Comparison of ENCODE assay signal across 2 cellular contexts in the genomic region with DNA sequence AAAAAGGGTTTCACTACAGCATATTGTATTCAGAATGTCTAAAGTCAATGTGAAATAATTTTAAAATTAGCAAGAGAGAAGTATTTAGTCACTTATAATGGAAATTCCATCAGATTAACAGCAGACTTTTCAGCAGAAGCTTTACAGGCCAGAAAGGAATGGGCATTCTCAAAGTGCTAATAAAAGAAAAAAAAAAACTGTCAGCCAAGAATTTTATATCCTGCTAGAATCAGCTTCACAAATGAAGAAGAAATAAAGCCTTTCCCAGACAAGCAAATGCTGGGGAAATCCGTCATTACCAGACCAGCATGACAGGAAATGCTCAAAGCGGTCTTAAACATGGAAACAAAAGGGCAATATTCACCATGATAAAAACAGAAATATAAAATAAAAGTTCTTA.
A peak's percentile ranks its signal among the peaks of the same experiment; 100 is the strongest.
TF ChIP-seq lines count a peak whose summit lies in the region.

No MANE protein-coding gene starts in this region.

TF ChIP-seq in HepG2, 621 proteins besides CTCF, POLR2A, EP300 and RAD21:
- TF ChIP-seq NFATC3 (CRISPR knock-in tag; IDR thresholded peaks at IDR 0.05) = no peak
- TF ChIP-seq, protein P1, sequence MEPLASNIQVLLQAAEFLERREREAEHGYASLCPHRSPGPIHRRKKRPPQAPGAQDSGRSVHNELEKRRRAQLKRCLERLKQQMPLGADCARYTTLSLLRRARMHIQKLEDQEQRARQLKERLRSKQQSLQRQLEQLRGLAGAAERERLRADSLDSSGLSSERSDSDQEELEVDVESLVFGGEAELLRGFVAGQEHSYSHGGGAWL (CRISPR knock-in tag; IDR thresholded peaks at IDR 0.05) = no peak
- TF ChIP-seq ZNF317 (CRISPR knock-in tag; IDR thresholded peaks at IDR 0.05) = 0 out of 2 replicates have a peak, but pooled peaks have one; percentile 69
- TF ChIP-seq ZNF335 (CRISPR knock-in tag; IDR thresholded peaks at IDR 0.05) = no peak

TF ChIP-seq in GM12878, 131 proteins besides CTCF, POLR2A, EP300 and RAD21:
- TF ChIP-seq CHD4 (IDR thresholded peaks at IDR 0.05) = no peak
- 0 out of 2 replicates have a peak, but pooled peaks have one; percentile 80 for TF ChIP-seq CBX5 (IDR thresholded peaks at IDR 0.05; ENCODE audit: low read depth)
- no peak for TF ChIP-seq HDAC2 (IDR thresholded peaks at IDR 0.05)
